ENCODE assay signal across 12 cellular contexts in the genomic region with DNA sequence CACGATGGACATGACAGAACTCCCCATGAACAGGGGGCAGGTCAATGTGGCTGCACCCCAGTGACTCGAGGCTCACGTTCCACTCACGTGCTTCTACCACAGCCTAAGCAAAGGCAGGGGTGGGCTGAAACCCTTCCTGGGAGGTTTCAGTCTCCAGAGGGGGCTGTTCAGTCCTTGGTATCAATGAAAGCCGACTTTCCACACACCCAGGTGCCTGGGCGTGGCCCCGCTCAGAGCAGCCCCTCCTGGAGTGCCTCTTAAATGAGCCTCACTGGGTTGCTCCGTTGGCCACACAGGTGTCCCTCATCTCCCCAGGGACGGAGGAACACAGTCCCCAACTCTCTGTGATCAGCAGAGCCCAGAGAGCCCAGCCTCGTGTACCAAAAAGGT.
DNase-seq lines count a peak whose midpoint lies in the region; ATAC-seq and TF ChIP-seq lines count a peak whose summit lies in the region.
"Had no signal": no experiment of that assay in that cellular context is flagged by ENCODE, and none has a peak within 500 bp of the region (broad histone marks: within the 10 kb centered on the region; RNA-seq: fewer than 3 reads in every experiment).

No MANE protein-coding gene starts in this region.

- H3K27me3 ChIP-seq in heart right ventricle (no peaks in the 10 kb centered on the region), endodermal cell (ENCODE audit: control insufficient read depth, insufficient read depth, low read length, poor library complexity, severe bottlenecking) (no peaks in the 10 kb centered on the region), parathyroid adenoma (ENCODE audit: control insufficient read depth, insufficient read depth, low read length) (no peaks in the 10 kb centered on the region)
- H3K27me3 ChIP-seq: right lobe of liver had no signal

- H3K4me1 Mint-ChIP-seq in endodermal cell: peaks cover 3% of the 10 kb centered on the region
- H3K4me1 Mint-ChIP-seq in endothelial cell (ENCODE audit: unreplicated experiment): peaks cover 29% of the 10 kb centered on the region

- peaks cover 5% of the 10 kb centered on the region for H3K36me3 Mint-ChIP-seq in endodermal cell (ENCODE audit: low read depth)
- peaks cover 10% of the 10 kb centered on the region for H3K36me3 Mint-ChIP-seq in endothelial cell (ENCODE audit: low read depth, unreplicated experiment)

- H3K79me2 ChIP-seq in parathyroid adenoma: no peaks in the 10 kb centered on the region

- H3K36me3 ChIP-seq in heart right ventricle: peaks cover 0 to 11% (median 0%) of the 10 kb centered on the region in 9 donors
- peaks cover 3% of the 10 kb centered on the region for H3K36me3 ChIP-seq in endodermal cell (ENCODE audit: control insufficient read depth, insufficient read depth, low read length)
- H3K36me3 ChIP-seq in parathyroid adenoma (ENCODE audit: control insufficient read depth, insufficient read depth, low read length): no peaks in the 10 kb centered on the region
- H3K36me3 ChIP-seq: right lobe of liver had no signal

- H3K4me3 Mint-ChIP-seq in endodermal cell (no peak overlapping the region), endothelial cell (ENCODE audit: unreplicated experiment) (no peak overlapping the region)

- no peak overlapping the region for H3K27ac Mint-ChIP-seq in endodermal cell
- H3K27ac Mint-ChIP-seq in endothelial cell (ENCODE audit: unreplicated experiment): no peak overlapping the region

- TF ChIP-seq CTCF in heart right ventricle (IDR thresholded peaks at IDR 0.05) (no peak), endodermal cell (conservative IDR thresholded peaks at IDR 0.05) (no peak), parathyroid adenoma (IDR thresholded peaks at IDR 0.05) (no peak), endothelial cell (IDR thresholded peaks at IDR 0.05; ENCODE audit: unreplicated experiment) (no peak)

- WGBS in heart right ventricle, 2 donors: 81 to 86% methylated on average over 10 of the region's 10 CpGs
- 84 to 88% methylated on average over 7 to 10 of the region's 10 CpGs for WGBS in endodermal cell (ENCODE audit: insufficient coverage in 1 of 2, insufficient read length in 1 of 2), 2 experiments

- intact Hi-C loops in heart right ventricle (cut with DNase I): no loop called here
- intact Hi-C loops in left ventricle myocardium superior (cut with micrococcal nuclease): no loop called here

- peak in 2 of 8 donors; percentile 2 to 12 for ATAC-seq in heart right ventricle
- ATAC-seq in left ventricle myocardium superior: no peak
- no peak for ATAC-seq in GM19467 (IDR thresholded peaks at IDR 0.05; ENCODE audit: unreplicated experiment)
- ATAC-seq in HG03175 (IDR thresholded peaks at IDR 0.05; ENCODE audit: unreplicated experiment): no peak
- no peak for ATAC-seq in HG02981 (IDR thresholded peaks at IDR 0.05; ENCODE audit: unreplicated experiment)

- H3K4me3 ChIP-seq in heart right ventricle (no peak overlapping the region), endodermal cell (ENCODE audit: low read length) (no peak overlapping the region), parathyroid adenoma (ENCODE audit: low read depth, low read length) (no peak overlapping the region)
- H3K4me3 ChIP-seq: right lobe of liver had no signal

- no peak overlapping the region for H3K4me2 ChIP-seq in parathyroid adenoma (ENCODE audit: low read length)

- H3K9ac ChIP-seq in endodermal cell (ENCODE audit: extremely low read depth, low read length, poor library complexity, severe bottlenecking) (no peak overlapping the region), parathyroid adenoma (no peak overlapping the region)

- H3K4me1 ChIP-seq in heart right ventricle: peaks cover 6 to 34% (median 25%) of the 10 kb centered on the region in 9 donors
- H3K4me1 ChIP-seq in endodermal cell (ENCODE audit: control insufficient read depth, insufficient read depth, low read length): no peaks in the 10 kb centered on the region
- H3K4me1 ChIP-seq in parathyroid adenoma: peaks cover 5% of the 10 kb centered on the region
- H3K4me1 ChIP-seq: right lobe of liver had no signal

- no peak overlapping the region for H2AFZ ChIP-seq in parathyroid adenoma

- H3K27me3 Mint-ChIP-seq in endodermal cell (ENCODE audit: insufficient read depth) (no peaks in the 10 kb centered on the region), endothelial cell (ENCODE audit: unreplicated experiment) (peaks cover 3% of the 10 kb centered on the region)

- no peaks in the 10 kb centered on the region for H3K9me3 ChIP-seq in heart right ventricle
- no peaks in the 10 kb centered on the region for H3K9me3 ChIP-seq in endodermal cell (ENCODE audit: control insufficient read depth, low read length)
- H3K9me3 ChIP-seq in parathyroid adenoma (ENCODE audit: control insufficient read depth, low read length): no peaks in the 10 kb centered on the region
- H3K9me3 ChIP-seq: right lobe of liver had no signal

- no peaks in the 10 kb centered on the region for H3K9me3 Mint-ChIP-seq in endodermal cell
- H3K9me3 Mint-ChIP-seq in endothelial cell (ENCODE audit: unreplicated experiment): peaks cover 4% of the 10 kb centered on the region

- no peak for DNase-seq in heart right ventricle
- no peak for DNase-seq in left ventricle myocardium superior
- no peak for DNase-seq in endodermal cell
- no peak for DNase-seq in endothelial cell (ENCODE audit: low spot score)
- DNase-seq: AML-193, Kasumi-1, midbrain had no signal

- peak overlapping the region in 9 of 10 donors; percentile 26 to 84 (median 68) for H3K27ac ChIP-seq in heart right ventricle
- H3K27ac ChIP-seq in endodermal cell (ENCODE audit: low read depth, low read length): peak overlapping the region; percentile 84
- peak overlapping the region; percentile 48 for H3K27ac ChIP-seq in parathyroid adenoma
